2 cellular contexts compared by ENCODE assay signal in genomic region chr9:136429683-136430590, GRCh38.
TF ChIP-seq lines count a peak whose summit lies in the region.

No MANE protein-coding gene starts in this region.

TF ChIP-seq in A549, 52 proteins besides CTCF, POLR2A, EP300 and RAD21 (continued from another document):
- no peak for TF ChIP-seq MAFK (IDR thresholded peaks at IDR 0.05; ENCODE audit: partially characterized antibody)
- TF ChIP-seq HDAC2 (IDR thresholded peaks at IDR 0.05), result no peak
- TF ChIP-seq POLR2AphosphoS2 (conservative IDR thresholded peaks at IDR 0.05; ENCODE audit: low read length), result no peak
- TF ChIP-seq ZFP36 (IDR thresholded peaks at IDR 0.05; ENCODE audit: borderline replicate concordance, partially characterized antibody), result no peak
- TF ChIP-seq BCL3 (IDR thresholded peaks at IDR 0.05), result no peak
- no peak for TF ChIP-seq TP53 (CRISPR knock-in tag; IDR thresholded peaks at IDR 0.05)
- TF ChIP-seq CEBPB (IDR thresholded peaks at IDR 0.05), result no peak
- TF ChIP-seq EHF (CRISPR knock-in tag; IDR thresholded peaks at IDR 0.05), result no peak
- no peak for TF ChIP-seq HOXB5 (CRISPR knock-in tag; IDR thresholded peaks at IDR 0.05)
- no peak for TF ChIP-seq ZC3H11A (IDR thresholded peaks at IDR 0.05)

TF ChIP-seq in HEK293, 187 proteins besides CTCF, POLR2A, EP300 and RAD21 (continued from another document):
- TF ChIP-seq GLIS2 (tag by site-specific recombination; IDR thresholded peaks at IDR 0.05) (0 out of 2 replicates have a peak, but pooled peaks have one; percentile 20), ZNF341 (tag by site-specific recombination; IDR thresholded peaks at IDR 0.05; ENCODE audit: low read depth) (peak; percentile 26; the same call in 1 of the 2 replicates)
